8 cellular contexts compared by ENCODE assay signal in genomic region chr16:49407873-49408565, GRCh38. TPM values are rescaled to one million over a fixed set of nuclear protein-coding genes. Genes with fewer than 3 reads are reported as not detected.
A peak's percentile ranks its signal among the peaks of the same experiment; 100 is the strongest.
DNase-seq lines count a peak whose midpoint lies in the region; ATAC-seq and TF ChIP-seq lines count a peak whose summit lies in the region.

No MANE protein-coding gene starts in this region.

- H3K9ac ChIP-seq in parathyroid adenoma = no peak overlapping the region

- H3K9me3 ChIP-seq in gastroesophageal sphincter (peaks cover 0 to 7% (median 0%) of the 10 kb centered on the region in 3 donors), parathyroid adenoma (ENCODE audit: control insufficient read depth, low read length) (no peaks in the 10 kb centered on the region), upper lobe of right lung (no peaks in the 10 kb centered on the region)

- intact Hi-C loops in upper lobe of right lung (cut with DNase I) = loop anchor here (10.0 kb wide), 1 partner anchor 507 kb away; no protein-coding TSS in a partner anchor

- no peak for TF ChIP-seq EP300 in gastroesophageal sphincter (IDR thresholded peaks at IDR 0.05)

- H3K27me3 ChIP-seq in H7 (ENCODE audit: control insufficient read depth, insufficient read depth, low read length) = no peaks in the 10 kb centered on the region
- peaks cover 19% of the 10 kb centered on the region for H3K27me3 ChIP-seq in gastroesophageal sphincter
- no peaks in the 10 kb centered on the region for H3K27me3 ChIP-seq in parathyroid adenoma (ENCODE audit: control insufficient read depth, insufficient read depth, low read length)
- no peaks in the 10 kb centered on the region for H3K27me3 ChIP-seq in upper lobe of right lung

- no peak overlapping the region for H3K4me2 ChIP-seq in parathyroid adenoma (ENCODE audit: low read length)

- H3K4me3 ChIP-seq in H7 (ENCODE audit: insufficient read depth, low read depth, low read length) = no peak overlapping the region
- H3K4me3 ChIP-seq in gastroesophageal sphincter = no peak overlapping the region
- H3K4me3 ChIP-seq in parathyroid adenoma (ENCODE audit: low read depth, low read length) = no peak overlapping the region
- H3K4me3 ChIP-seq in upper lobe of right lung = no peak overlapping the region

- ATAC-seq in gastroesophageal sphincter = peak; percentile 95
- peak; percentile 96 for ATAC-seq in upper lobe of right lung

- H3K79me2 ChIP-seq in parathyroid adenoma = no peaks in the 10 kb centered on the region

- H3K36me3 ChIP-seq in H7 (replicated peaks; ENCODE audit: control insufficient read depth, insufficient read depth, low read length) (no peaks in the 10 kb centered on the region), gastroesophageal sphincter (no peaks in the 10 kb centered on the region), parathyroid adenoma (ENCODE audit: control insufficient read depth, insufficient read depth, low read length) (no peaks in the 10 kb centered on the region), upper lobe of right lung (no peaks in the 10 kb centered on the region)

- peak; percentile 91 for DNase-seq in GM03348 (ENCODE audit: low spot score)
- peak; percentile 89 for DNase-seq in H7
- DNase-seq in LoVo (ENCODE audit: low spot score) = peak; percentile 79
- DNase-seq in SIG-M5 treated with dmso at 0.1 percent for 504 hours (lab: John Stamatoyannopoulos, UW; ENCODE audit: unreplicated experiment) = peak; percentile 61
- peak; percentile 82 for DNase-seq in activated effector memory CD4-positive, alpha-beta T cell treated with anti-CD3 and anti-CD28 coated beads, Interleukin-2, amount 50 U/mL, for 16 hours
- peak; percentile 90 for DNase-seq in upper lobe of right lung

- 17 to 38% methylated on average over 8 to 17 of the region's 17 CpGs for WGBS in gastroesophageal sphincter (ENCODE audit: low coverage in 1 of 2), 2 donors

- H3K4me1 ChIP-seq in gastroesophageal sphincter (peaks cover 0 to 7% (median 0%) of the 10 kb centered on the region in 3 donors), parathyroid adenoma (no peaks in the 10 kb centered on the region), upper lobe of right lung (no peaks in the 10 kb centered on the region)

- H3K27ac ChIP-seq in gastroesophageal sphincter = no peak overlapping the region
- H3K27ac ChIP-seq in parathyroid adenoma = no peak overlapping the region
- no peak overlapping the region for H3K27ac ChIP-seq in upper lobe of right lung

- peak; percentile 82 to 94 (median 88) for TF ChIP-seq CTCF in gastroesophageal sphincter (IDR thresholded peaks at IDR 0.05)
- TF ChIP-seq CTCF in parathyroid adenoma (IDR thresholded peaks at IDR 0.05) = peak; percentile 92
- TF ChIP-seq CTCF in upper lobe of right lung (IDR thresholded peaks at IDR 0.05) = peak; percentile 93

- H2AFZ ChIP-seq in parathyroid adenoma = peak overlapping the region; percentile 67

- TF ChIP-seq POLR2A in gastroesophageal sphincter (IDR thresholded peaks at IDR 0.05) = no peak

RNA-seq across cellular contexts. Expression of gene C16orf78, which starts 34.4 kb away (rescaled TPM):
- total RNA-seq in H7 (2014; rRNA removed; shearing (Covaris generic)) = not detected in 2 replicates
- total RNA-seq in gastroesophageal sphincter (not detected), upper lobe of right lung (not detected)
